21 cellular contexts compared by ENCODE assay signal in genomic region chr13:45792827-45793303, GRCh38. TPM values are rescaled to one million over a fixed set of nuclear protein-coding genes. Genes with fewer than 3 reads are reported as not detected.
"Had no signal": no experiment of that assay in that cellular context is flagged by ENCODE, and none has a peak within 500 bp of the region (broad histone marks: within the 10 kb centered on the region; RNA-seq: fewer than 3 reads in every experiment).

No MANE protein-coding gene starts in this region.

- H3K4me3 ChIP-seq: breast epithelium, gastrocnemius medialis, heart left ventricle, tibial nerve had no signal

- H3K36me3 Mint-ChIP-seq: activated naive CD8-positive, alpha-beta T cell; naive thymus-derived CD4-positive, alpha-beta T cell had no signal

- H3K4me3 Mint-ChIP-seq: activated naive CD8-positive, alpha-beta T cell had no signal

- H3K4me1 ChIP-seq: breast epithelium, gastrocnemius medialis, parathyroid adenoma, tibial nerve had no signal

- DNase-seq: activated CD4-positive, alpha-beta T cell treated with anti-CD3 and anti-CD28 coated beads, Interleukin-2, amount 50 U/mL, for 4 hours; activated effector memory CD4-positive, alpha-beta T cell treated with anti-CD3 and anti-CD28 coated beads, Interleukin-2, amount 50 U/mL, for 16 hours; activated T-cell treated with anti-CD3 and anti-CD28 coated beads, Interleukin-2, amount 50 U/mL, for 1 hour; amygdala; gastrocnemius medialis; heart left ventricle; stimulated activated CD4-positive, alpha-beta T cell treated with anti-CD3 and anti-CD28 coated beads, Interleukin-15, amount 100 ng/mL, for 24 hours; stimulated activated CD4-positive, alpha-beta T cell treated with anti-CD3 and anti-CD28 coated beads, Interleukin-4, amount 100 ng/mL, for 24 hours; substantia nigra; T-helper 1 cell; T1000 had no signal

- H3K27me3 Mint-ChIP-seq: activated naive CD8-positive, alpha-beta T cell; naive thymus-derived CD4-positive, alpha-beta T cell had no signal

- ATAC-seq: activated CD4-positive, CD25-positive, alpha-beta regulatory T cell treated with anti-CD3 and anti-CD28 coated beads, Interleukin-2, amount 50 U/mL, for 24 hours; gastrocnemius medialis; heart left ventricle; left lobe of liver; SK-N-SH treated with all-trans-retinoic acid at 6 μM for 48 hours had no signal

- H3K36me3 ChIP-seq: breast epithelium, gastrocnemius medialis, heart left ventricle, tibial nerve had no signal

- H3K27ac Mint-ChIP-seq: activated naive CD8-positive, alpha-beta T cell had no signal

- H3K9me3 ChIP-seq: breast epithelium, gastrocnemius medialis, heart left ventricle, tibial nerve had no signal

- H3K27ac ChIP-seq: breast epithelium, gastrocnemius medialis, heart left ventricle, parathyroid adenoma, tibial nerve had no signal

- H3K9ac ChIP-seq: parathyroid adenoma had no signal

- H3K79me2 ChIP-seq: parathyroid adenoma had no signal

- H2AFZ ChIP-seq: parathyroid adenoma had no signal

- H3K27me3 ChIP-seq: breast epithelium, gastrocnemius medialis, heart left ventricle, tibial nerve had no signal

RNA-seq across cellular contexts. Expression of gene SIAH3, which starts 58.7 kb away (rescaled TPM):
- total RNA-seq: dermis microvascular lymphatic vessel endothelial cell, gastrocnemius medialis, left lobe of liver, lung microvascular endothelial cell, tibial nerve had no signal
- polyA plus RNA-seq: heart left ventricle had no signal
